ENCODE assay signal across 20 cellular contexts in the genomic region with DNA sequence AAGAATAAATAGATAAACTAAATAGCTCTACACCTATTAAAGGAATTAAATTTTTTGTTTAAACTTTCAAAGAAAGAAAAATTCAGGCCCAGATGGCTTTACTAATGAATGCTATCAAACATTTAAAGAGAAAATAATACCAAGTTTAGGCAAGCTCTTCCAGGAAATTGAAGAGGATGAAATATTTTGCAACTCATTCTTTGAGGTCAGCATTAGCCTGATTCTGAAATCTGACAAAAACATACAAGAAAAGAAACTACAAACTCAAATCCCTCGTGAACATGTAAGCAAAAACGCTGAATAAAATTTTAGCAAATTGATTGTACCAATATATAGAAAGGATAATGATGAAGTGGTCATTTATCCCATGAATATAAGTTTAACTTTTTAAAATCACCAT.
"Had no signal": no experiment of that assay in that cellular context is flagged by ENCODE, and none has a peak within 500 bp of the region (broad histone marks: within the 10 kb centered on the region; RNA-seq: fewer than 3 reads in every experiment).

No MANE protein-coding gene starts in this region.

- H3K9me3 ChIP-seq: uterus had no signal

- H3K4me1 Mint-ChIP-seq: nephron progenitor cell had no signal

- H3K27ac Mint-ChIP-seq: nephron progenitor cell had no signal

- H3K27me3 ChIP-seq: tibial nerve, uterus had no signal

- H3K4me3 ChIP-seq: tibial nerve, uterus had no signal

- H3K36me3 ChIP-seq: tibial nerve, uterus had no signal

- H3K4me3 Mint-ChIP-seq: nephron progenitor cell had no signal

- H3K4me1 ChIP-seq: tibial nerve, uterus had no signal

- DNase-seq: activated CD4-positive, alpha-beta T cell treated with anti-CD3 and anti-CD28 coated beads, Interleukin-2, amount 50 U/mL, for 4 hours; activated CD8-positive, alpha-beta memory T cell treated with anti-CD3 and anti-CD28 coated beads, Interleukin-2, amount 50 U/mL, for 48 hours; activated naive CD4-positive, alpha-beta T cell treated with Interleukin-2 at 50 U/mL for 16 hours; amniotic stem cell; cortex of kidney; effector memory CD4-positive, alpha-beta T cell; foreskin fibroblast; glutamatergic neuron; hypothalamus; kidney glomerular epithelial cell; mesenchymal stem cell; nephron progenitor cell; occipital lobe; stimulated activated CD4-positive, alpha-beta T cell treated with anti-CD3 and anti-CD28 coated beads, Interleukin-15, amount 100 ng/mL, for 24 hours; stimulated activated CD4-positive, alpha-beta T cell treated with anti-CD3 and anti-CD28 coated beads, Interleukin-4, amount 100 ng/mL, for 24 hours; stimulated activated naive CD4-positive, alpha-beta T cell; SW 1271; T1000; uterus had no signal
